Comparison of ENCODE assay signal across 25 cellular contexts in genomic region chr9:107266624-107267369, GRCh38.
"Had no signal": no experiment of that assay in that cellular context is flagged by ENCODE, and none has a peak within 500 bp of the region (broad histone marks: within the 10 kb centered on the region; RNA-seq: fewer than 3 reads in every experiment).

No MANE protein-coding gene starts in this region.

- DNase-seq: activated CD4-positive, alpha-beta memory T cell treated with anti-CD3 and anti-CD28 coated beads, Interleukin-2, amount 10 ng/mL, durations not matched to agents 7 days and 5 days; activated CD4-positive, alpha-beta T cell treated with anti-CD3 and anti-CD28 coated beads, Interleukin-2, amount 10 ng/mL, durations not matched to agents 7 days and 5 days; activated CD4-positive, CD25-positive, alpha-beta regulatory T cell; activated naive CD4-positive, alpha-beta T cell treated with anti-CD3 and anti-CD28 coated beads, Interleukin-2, amount 50 U/mL, for 16 hours; activated naive CD8-positive, alpha-beta T cell treated with anti-CD3 and anti-CD28 coated beads, Interleukin-2, amount 10 ng/mL, durations not matched to agents 7 days and 5 days; activated T-cell treated with anti-CD3 and anti-CD28 coated beads, Interleukin-2, amount 50 U/mL, for 72 hours; aorta; central memory CD4-positive, alpha-beta T cell; MM.1S; NCI-H1105; NCI-H1436; NCI-H1694 treated with DMSO at 0.1 percent for 48 hours; NCI-H2029 treated with DMSO at 0.1 percent for 48 hours; NCI-H510A treated with DMSO at 0.1 percent for 48 hours; NCI-H69; NK-92 treated with Interleukin-12 subunit alpha and Interleukin-12 subunit beta, amount 100 ng/mL, for 24 hours; OCI-M1; SIG-M5; T-cell; T-helper 2 cell; T1000 had no signal

- H3K4me3 ChIP-seq: SK-N-MC had no signal

- ATAC-seq: activated T-cell treated with anti-CD3 and anti-CD28 coated beads, Interleukin-2, amount 50 U/mL, for 72 hours; T-cell had no signal

- H3K27ac ChIP-seq: SK-N-MC, VCaP had no signal

- FAIRE-seq: bronchial epithelial cell, RCC 7860 had no signal
